17 cellular contexts compared by ENCODE assay signal in the genomic region with DNA sequence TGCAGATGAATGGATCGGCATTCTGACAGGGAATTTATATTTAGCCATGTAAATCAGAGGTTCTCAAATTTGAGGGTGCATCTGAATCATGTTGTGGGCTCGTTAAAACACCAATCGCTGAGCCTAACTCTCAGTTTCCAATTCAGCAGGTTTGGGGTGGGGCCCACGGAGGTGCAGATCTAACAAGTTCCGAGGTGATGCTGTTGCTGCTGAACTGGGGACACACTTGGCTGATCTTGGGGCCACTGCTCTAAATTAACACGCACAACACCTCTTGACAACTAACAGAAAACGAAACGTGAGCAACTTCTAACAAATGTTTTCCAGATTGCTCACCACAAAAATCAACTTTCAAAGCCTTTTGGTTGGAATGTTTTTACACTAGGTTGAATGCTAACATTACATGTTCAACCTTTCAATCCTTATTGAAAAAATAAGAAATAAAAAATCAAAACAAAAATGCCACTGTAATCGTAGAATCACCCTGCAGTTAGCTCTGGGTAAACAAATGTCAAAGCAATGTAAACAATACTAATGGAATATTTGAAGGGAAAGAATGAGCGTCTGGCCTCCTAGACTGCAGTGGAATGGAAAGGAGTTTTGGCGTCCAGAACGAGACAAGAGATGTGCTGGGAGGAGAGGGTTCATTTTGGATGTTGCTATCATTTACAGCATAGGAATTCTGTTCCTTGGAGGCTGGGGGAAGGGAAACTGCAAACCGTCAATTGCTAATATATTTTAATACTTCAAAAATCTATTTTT.
DNase-seq lines count a peak whose midpoint lies in the region; ATAC-seq and TF ChIP-seq lines count a peak whose summit lies in the region.
"Had no signal": no experiment of that assay in that cellular context is flagged by ENCODE, and none has a peak within 500 bp of the region (broad histone marks: within the 10 kb centered on the region; RNA-seq: fewer than 3 reads in every experiment).

No MANE protein-coding gene starts in this region.

- H3K36me3 Mint-ChIP-seq in activated naive CD8-positive, alpha-beta T cell treated with anti-CD3 and anti-CD28 coated beads for 36 hours = no peaks in the 10 kb centered on the region
- H3K36me3 Mint-ChIP-seq in mesothelial cell of epicardium = no peaks in the 10 kb centered on the region

- no peak overlapping the region for H3K27ac Mint-ChIP-seq in activated naive CD8-positive, alpha-beta T cell treated with anti-CD3 and anti-CD28 coated beads for 36 hours
- no peak overlapping the region for H3K27ac Mint-ChIP-seq in mesothelial cell of epicardium
- H3K27ac Mint-ChIP-seq: activated CD4-positive, alpha-beta T cell treated with anti-CD3 and anti-CD28 coated beads, Interleukin-2, amount 10 ng/mL, durations not matched to agents 7 days and 5 days; activated T-cell treated with anti-CD3 and anti-CD28 coated beads, Interleukin-2, amount 50 U/mL, for 24 hours had no signal

- H3K4me3 Mint-ChIP-seq in activated naive CD8-positive, alpha-beta T cell treated with anti-CD3 and anti-CD28 coated beads for 36 hours = no peak overlapping the region
- no peak overlapping the region for H3K4me3 Mint-ChIP-seq in mesothelial cell of epicardium
- H3K4me3 Mint-ChIP-seq: activated CD4-positive, alpha-beta T cell treated with anti-CD3 and anti-CD28 coated beads, Interleukin-2, amount 10 ng/mL, durations not matched to agents 7 days and 5 days; activated T-cell treated with anti-CD3 and anti-CD28 coated beads, Interleukin-2, amount 50 U/mL, for 24 hours had no signal

- TF ChIP-seq CTCF in mesothelial cell of epicardium (IDR thresholded peaks at IDR 0.05; ENCODE audit: unreplicated experiment) = no peak

- peak; percentile 22 for DNase-seq in DMS53 treated with DMSO at 0.1 percent for 48 hours (lab: John Stamatoyannopoulos, UW; ENCODE audit: unreplicated experiment)
- DNase-seq in NCI-H526 treated with DMSO at 0.1 percent for 48 hours (lab: John Stamatoyannopoulos, UW) = peak; percentile 16
- no peak for DNase-seq in activated naive CD8-positive, alpha-beta T cell treated with anti-CD3 and anti-CD28 coated beads for 36 hours
- no peak for DNase-seq in putamen (ENCODE audit: low spot score)
- no peak for DNase-seq in mesothelial cell of epicardium (ENCODE audit: low spot score in 2 of 2, unreplicated experiment in 2 of 2)
- DNase-seq in glomerular visceral epithelial cell (ENCODE audit: extremely low spot score) = no peak
- DNase-seq: activated CD4-positive, alpha-beta T cell treated with anti-CD3 and anti-CD28 coated beads, Interleukin-2, amount 10 ng/mL, durations not matched to agents 7 days and 5 days; activated T-cell treated with anti-CD3 and anti-CD28 coated beads, Interleukin-2, amount 50 U/mL, for 24 hours; COR-L47; GDM1; GM23248; NCI-H2081 treated with DMSO at 0.1 percent for 48 hours; SIG-M5; stimulated activated naive CD8-positive, alpha-beta T cell treated with anti-CD3 and anti-CD28 coated beads, Interleukin-15, Interleukin-2, amounts not matched to agents 100 U/mL and 50 U/mL, for 24 hours; T1000 had no signal

- H3K9me3 Mint-ChIP-seq in activated naive CD8-positive, alpha-beta T cell treated with anti-CD3 and anti-CD28 coated beads for 36 hours = no peaks in the 10 kb centered on the region
- no peaks in the 10 kb centered on the region for H3K9me3 Mint-ChIP-seq in mesothelial cell of epicardium
- H3K9me3 Mint-ChIP-seq: activated CD4-positive, alpha-beta T cell treated with anti-CD3 and anti-CD28 coated beads, Interleukin-2, amount 10 ng/mL, durations not matched to agents 7 days and 5 days; activated T-cell treated with anti-CD3 and anti-CD28 coated beads, Interleukin-2, amount 50 U/mL, for 24 hours had no signal

- H3K4me1 Mint-ChIP-seq in activated naive CD8-positive, alpha-beta T cell treated with anti-CD3 and anti-CD28 coated beads for 36 hours = no peaks in the 10 kb centered on the region
- H3K4me1 Mint-ChIP-seq in mesothelial cell of epicardium = no peaks in the 10 kb centered on the region
- H3K4me1 Mint-ChIP-seq: activated CD4-positive, alpha-beta T cell treated with anti-CD3 and anti-CD28 coated beads, Interleukin-2, amount 10 ng/mL, durations not matched to agents 7 days and 5 days had no signal

- ATAC-seq in GM19328 (IDR thresholded peaks at IDR 0.05; ENCODE audit: unreplicated experiment) (peak; percentile 73), HG02763 (IDR thresholded peaks at IDR 0.05; ENCODE audit: unreplicated experiment) (peak; percentile 55)
- ATAC-seq: stimulated activated naive CD8-positive, alpha-beta T cell treated with anti-CD3 and anti-CD28 coated beads, Interleukin-15, Interleukin-2, amounts not matched to agents 100 U/mL and 50 U/mL, for 24 hours had no signal

- H3K27me3 Mint-ChIP-seq in activated naive CD8-positive, alpha-beta T cell treated with anti-CD3 and anti-CD28 coated beads for 36 hours = peaks cover 15% of the 10 kb centered on the region
- peaks cover 4% of the 10 kb centered on the region for H3K27me3 Mint-ChIP-seq in mesothelial cell of epicardium (ENCODE audit: low read depth)

Comparison
In these comparisons a context has a peak if more than half of its experiments do, and no peak if none do; other contexts are left out.
1. DNase-seq: peak in DMS53 treated with DMSO at 0.1 percent for 48 hours (single experiment) and NCI-H526 treated with DMSO at 0.1 percent for 48 hours (single experiment); none in activated naive CD8-positive, alpha-beta T cell treated with anti-CD3 and anti-CD28 coated beads for 36 hours (single experiment), putamen (single experiment), mesothelial cell of epicardium (0 of 2) and glomerular visceral epithelial cell (single experiment).